27 cellular contexts compared by ENCODE assay signal in the genomic region with DNA sequence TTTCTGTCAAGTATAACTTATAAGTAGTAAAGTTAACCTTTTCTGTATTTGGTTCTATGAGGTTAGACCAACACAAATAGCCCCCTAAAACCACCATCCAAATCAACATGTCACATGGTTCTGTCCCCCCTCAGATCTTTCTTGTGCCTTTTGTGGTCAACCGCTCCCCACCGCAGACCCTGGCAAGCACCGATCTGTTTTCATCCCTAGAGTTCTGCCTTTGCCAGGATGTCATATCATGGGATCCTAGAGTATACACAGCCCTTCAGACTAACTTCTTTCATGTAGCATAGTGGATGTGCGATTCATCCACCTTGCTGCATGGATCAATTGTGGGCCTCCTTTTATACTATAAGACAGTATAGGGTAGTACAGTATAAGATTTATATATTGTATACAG.
"Had no signal": no experiment of that assay in that cellular context is flagged by ENCODE, and none has a peak within 500 bp of the region (broad histone marks: within the 10 kb centered on the region; RNA-seq: fewer than 3 reads in every experiment).

No MANE protein-coding gene starts in this region.

- H3K9me3 ChIP-seq: ovary, psoas muscle, right lobe of liver, sigmoid colon, thoracic aorta, thyroid gland, tibial nerve, upper lobe of left lung, vagina had no signal

- H3K27me3 Mint-ChIP-seq: progenitor cell of endocrine pancreas; stimulated activated naive CD8-positive, alpha-beta T cell treated with anti-CD3 and anti-CD28 coated beads, Interleukin-15, amount 100 ng/mL, for 72 hours had no signal

- H3K4me1 ChIP-seq: parathyroid adenoma, psoas muscle had no signal

- H3K36me3 ChIP-seq: neural progenitor cell, ovary, right lobe of liver, sigmoid colon, thoracic aorta, thyroid gland, tibial nerve, upper lobe of left lung, vagina had no signal

- ATAC-seq: natural killer cell; psoas muscle; right cardiac atrium; right lobe of liver; stimulated activated effector memory CD8-positive, alpha-beta T cell treated with anti-CD3 and anti-CD28 coated beads, Interleukin-12 subunit alpha, Interleukin-12 subunit beta, amount 100 ng/mL, for 72 hours; stimulated activated naive CD8-positive, alpha-beta T cell treated with anti-CD3 and anti-CD28 coated beads, Interleukin-15, amount 100 ng/mL, for 72 hours; stimulated activated naive CD8-positive, alpha-beta T cell treated with anti-CD3 and anti-CD28 coated beads, Interleukin-15, Interleukin-2, amounts not matched to agents 100 U/mL and 50 U/mL, for 24 hours had no signal

- H3K9me3 Mint-ChIP-seq: natural killer cell; nephron; neural progenitor cell; stimulated activated effector memory CD8-positive, alpha-beta T cell treated with anti-CD3 and anti-CD28 coated beads, Interleukin-12 subunit alpha, Interleukin-12 subunit beta, amount 100 ng/mL, for 72 hours; stimulated activated naive CD8-positive, alpha-beta T cell treated with anti-CD3 and anti-CD28 coated beads, Interleukin-15, amount 100 ng/mL, for 72 hours had no signal

- H3K27ac Mint-ChIP-seq: nephron; neural progenitor cell; progenitor cell of endocrine pancreas; stimulated activated effector memory CD8-positive, alpha-beta T cell treated with anti-CD3 and anti-CD28 coated beads, Interleukin-12 subunit alpha, Interleukin-12 subunit beta, amount 100 ng/mL, for 72 hours; stimulated activated naive CD8-positive, alpha-beta T cell treated with anti-CD3 and anti-CD28 coated beads, Interleukin-15, amount 100 ng/mL, for 72 hours had no signal

- H3K4me3 ChIP-seq: neural progenitor cell, ovary, psoas muscle, right lobe of liver, sigmoid colon, thoracic aorta, thyroid gland, tibial nerve, upper lobe of left lung, vagina had no signal

- DNase-seq: natural killer cell; occipital lobe; ovary; posterior cingulate gyrus; psoas muscle; right cardiac atrium; right lobe of liver; sigmoid colon; small intestine; stimulated activated CD4-positive, alpha-beta T cell treated with anti-CD3 and anti-CD28 coated beads, Interleukin-15, amount 100 ng/mL, for 24 hours; stimulated activated CD4-positive, alpha-beta T cell treated with anti-CD3 and anti-CD28 coated beads, Interleukin-2, amount 100 ng/mL, for 24 hours; stimulated activated CD4-positive, alpha-beta T cell treated with anti-CD3 and anti-CD28 coated beads, Interleukin-2, amount 100 ng/mL, for 48 hours; stimulated activated CD4-positive, alpha-beta T cell treated with anti-CD3 and anti-CD28 coated beads, Interleukin-4, amount 100 ng/mL, for 24 hours; stimulated activated naive CD4-positive, alpha-beta T cell; stimulated activated naive CD8-positive, alpha-beta T cell treated with anti-CD3 and anti-CD28 coated beads, Interleukin-15, amount 100 ng/mL, for 72 hours; stimulated activated naive CD8-positive, alpha-beta T cell treated with anti-CD3 and anti-CD28 coated beads, Interleukin-15, Interleukin-2, amounts not matched to agents 100 U/mL and 50 U/mL, for 24 hours; thyroid gland; trophoblast cell; upper lobe of left lung had no signal

- H3K4me3 Mint-ChIP-seq: natural killer cell; nephron; neural progenitor cell; stimulated activated effector memory CD8-positive, alpha-beta T cell treated with anti-CD3 and anti-CD28 coated beads, Interleukin-12 subunit alpha, Interleukin-12 subunit beta, amount 100 ng/mL, for 72 hours; stimulated activated naive CD8-positive, alpha-beta T cell treated with anti-CD3 and anti-CD28 coated beads, Interleukin-15, amount 100 ng/mL, for 72 hours had no signal

- H3K36me3 Mint-ChIP-seq: natural killer cell; neural progenitor cell; stimulated activated effector memory CD8-positive, alpha-beta T cell treated with anti-CD3 and anti-CD28 coated beads, Interleukin-12 subunit alpha, Interleukin-12 subunit beta, amount 100 ng/mL, for 72 hours had no signal

- H3K27me3 ChIP-seq: neural progenitor cell, ovary, right lobe of liver, sigmoid colon, thyroid gland, tibial nerve, upper lobe of left lung, vagina had no signal

- H3K27ac ChIP-seq: neural progenitor cell, ovary, parathyroid adenoma, psoas muscle, right lobe of liver, sigmoid colon, thoracic aorta, thyroid gland, tibial nerve, upper lobe of left lung, vagina had no signal
